8 cellular contexts compared by ENCODE assay signal in genomic region chr1:225651376-225651871, GRCh38. TPM values are rescaled to one million over a fixed set of nuclear protein-coding genes. Genes with fewer than 3 reads are reported as not detected.
DNase-seq lines count a peak whose midpoint lies in the region; ATAC-seq and TF ChIP-seq lines count a peak whose summit lies in the region.

No MANE protein-coding gene starts in this region.

- H3K56ac ChIP-seq in IMR-90 (ENCODE audit: extremely low read depth, insufficient read depth, low read length), result peak overlapping the region; percentile 67

- no peak for TF ChIP-seq POLR2A in IMR-90 (IDR thresholded peaks at IDR 0.05; ENCODE audit: low read depth, low read length)

- H3K4me2 ChIP-seq in IMR-90 (ENCODE audit: low read depth, low read length), result peak overlapping the region; percentile 98

- in situ Hi-C loops in IMR-90 (cut with MboI; ENCODE audit: low sequenced_read_pairs), result no loop called here

- H3K18ac ChIP-seq in IMR-90 (ENCODE audit: low read depth, low read length), result peak overlapping the region; percentile 90

- H3K9ac ChIP-seq in IMR-90 (ENCODE audit: low read depth, low read length), result peak overlapping the region; percentile 97; the same call in 1 of the 2 replicates

- peaks cover 46% of the 10 kb centered on the region; the same call in 1 of the 2 replicates for H4K20me1 ChIP-seq in IMR-90 (ENCODE audit: insufficient read depth, low read length)

- no peak overlapping the region; the same call in 1 of the 2 replicates for H2BK20ac ChIP-seq in IMR-90 (ENCODE audit: low read depth, low read length)

- CTCF ChIA-PET in IMR-90 (lab: Yijun Ruan, JAX), result interaction anchor here (2.0 kb wide), 1 partner anchor 121 kb away, joined by 8 read pairs; no protein-coding TSS in a partner anchor

- peak overlapping the region; percentile 39; the same call in 1 of the 2 replicates for H2BK120ac ChIP-seq in IMR-90 (ENCODE audit: low read depth, low read length)

- no peak overlapping the region for H2AK9ac ChIP-seq in IMR-90 (replicated peaks; ENCODE audit: low read depth, low read length, poor library complexity)

- dilution Hi-C loops in IMR-90 (cut with HindIII; ENCODE audit: low sequenced_read_pairs, unreplicated experiment), result no loop called here

- no TSS peak for BruUV-seq in IMR-90 (replicated peaks; lab: Mats Ljungman, UMichigan)

- H4K8ac ChIP-seq in IMR-90 (ENCODE audit: low read depth in 2 of 2, low read length in 2 of 2), result peak overlapping the region in 1 of 2 experiments; percentile 32; a peak in 2 of 4 replicates

- H4K5ac ChIP-seq in IMR-90 (ENCODE audit: low read depth, low read length), result peak overlapping the region; percentile 51; the same call in 1 of the 2 replicates

- POLR2A ChIA-PET in IMR-90 (lab: Charles Lee; ENCODE audit: unreplicated experiment), result no interaction called here

- ATAC-seq in IMR-90 (ENCODE audit: low read depth) (no peak), GM18861 (IDR thresholded peaks at IDR 0.05; ENCODE audit: unreplicated experiment) (no peak)

- H3K27ac ChIP-seq in C4-2B (peak overlapping the region; percentile 92; the same call in 1 of the 2 replicates), IMR-90 (ENCODE audit: insufficient read depth, low read length) (peak overlapping the region; percentile 68)

- no peak overlapping the region for H4K91ac ChIP-seq in IMR-90 (ENCODE audit: insufficient read depth, low read depth, low read length)

- H3K79me1 ChIP-seq in IMR-90 (ENCODE audit: low read depth in 1 of 2, low read length in 2 of 2), result peaks cover 3 to 27% of the 10 kb centered on the region in 2 experiments; a peak in 3 of 4 replicates

- TF ChIP-seq RAD21 in IMR-90 (IDR thresholded peaks at IDR 0.05; ENCODE audit: low read length), result no peak

- H3K27me3 ChIP-seq in IMR-90 (ENCODE audit: control insufficient read depth, insufficient read depth, low read length), result no peaks in the 10 kb centered on the region

- H2BK15ac ChIP-seq in IMR-90 (ENCODE audit: low read depth, low read length), result 0 out of 3 replicates have a peak overlapping the region, but pooled peaks have one; percentile 19

- intact Hi-C loops in IMR-90 (cut with micrococcal nuclease), result loop anchor here (5.0 to 10.0 kb wide), 3 partner anchors 99 to 323 kb away; no protein-coding TSS in a partner anchor

- peak overlapping the region; percentile 94 for H3K4me3 ChIP-seq in IMR-90 (ENCODE audit: insufficient read depth, low read depth, low read length)

- H2AFZ ChIP-seq in IMR-90 (replicated peaks; ENCODE audit: low read length, poor library complexity), result no peak overlapping the region

- H2AK5ac ChIP-seq in IMR-90 (ENCODE audit: low read depth, low read length), result peak overlapping the region; percentile 94

- no peak for TF ChIP-seq CTCF in C4-2B (conservative IDR thresholded peaks at IDR 0.05)
- no peak for TF ChIP-seq CTCF in IMR-90 (conservative IDR thresholded peaks at IDR 0.05; ENCODE audit: low read depth, low read length)

- peak overlapping the region; percentile 72 for H3K14ac ChIP-seq in IMR-90 (replicated peaks; ENCODE audit: low read depth, low read length)

- no peaks in the 10 kb centered on the region for H3K9me1 ChIP-seq in IMR-90 (ENCODE audit: insufficient read depth, low read length)

- WGBS in IMR-90 (ENCODE audit: extremely low coverage in 2 of 2, insufficient read length in 1 of 2), 2 experiments, result no CpG with 5 or more reads among the region's 8 CpGs

- H3K4me1 ChIP-seq in IMR-90 (ENCODE audit: control insufficient read depth, insufficient read depth, low read length), result peaks cover 9% of the 10 kb centered on the region

- no peaks in the 10 kb centered on the region for H3K9me3 ChIP-seq in IMR-90 (ENCODE audit: control insufficient read depth, insufficient read depth, low read length)

- DNase-seq in IMR-90 (peak; percentile 51), cerebellar cortex (ENCODE audit: low spot score) (peak; percentile 49), myocyte (ENCODE audit: low read depth) (peak; percentile 52), anterior cingulate cortex (lab: John Stamatoyannopoulos, UW) (no peak), cortex of kidney (lab: John Stamatoyannopoulos, UW) (no peak)
- no peak for DNase-seq in activated CD4-positive, CD25-positive, alpha-beta regulatory T cell (lab: John Stamatoyannopoulos, UW)

- peak overlapping the region; percentile 90 for H3K23ac ChIP-seq in IMR-90 (ENCODE audit: low read depth, low read length)

- H3K4ac ChIP-seq in IMR-90 (ENCODE audit: low read depth, low read length), result peak overlapping the region; percentile 64; the same call in 1 of the 2 replicates

- no peaks in the 10 kb centered on the region for H3K36me3 ChIP-seq in IMR-90 (ENCODE audit: control insufficient read depth, insufficient read depth, low read length)

- peak overlapping the region; percentile 88 for H2BK5ac ChIP-seq in IMR-90 (ENCODE audit: low read depth, low read length, poor library complexity, severe bottlenecking)

TF ChIP-seq in IMR-90, 13 proteins besides CTCF, POLR2A, EP300 and RAD21:
- TF ChIP-seq CHD1 (IDR thresholded peaks at IDR 0.05; ENCODE audit: low read depth, low read length) (peak; percentile 82; the same call in 1 of the 2 replicates), CEBPB (IDR thresholded peaks at IDR 0.05; ENCODE audit: low read depth, low read length) (peak; percentile 0; the same call in 1 of the 2 replicates), RFX5 (IDR thresholded peaks at IDR 0.05; ENCODE audit: low read depth, low read length) (no peak), USF2 (IDR thresholded peaks at IDR 0.05; ENCODE audit: low read depth, low read length) (no peak), FOS (IDR thresholded peaks at IDR 0.05; ENCODE audit: low read depth, low read length) (no peak), NFE2L2 (IDR thresholded peaks at IDR 0.05; ENCODE audit: low read depth, low read length) (peak; percentile 50; the same call in 1 of the 2 replicates), MAFK (IDR thresholded peaks at IDR 0.05; ENCODE audit: low read depth, low read length) (no peak), MAZ (IDR thresholded peaks at IDR 0.05; ENCODE audit: borderline replicate concordance, low read depth, low read length) (no peak), BHLHE40 (IDR thresholded peaks at IDR 0.05; ENCODE audit: low read depth, low read length) (no peak), SMC3 (IDR thresholded peaks at IDR 0.05; ENCODE audit: low read depth, low read length) (no peak), MXI1 (IDR thresholded peaks at IDR 0.05; ENCODE audit: borderline replicate concordance, low read depth, low read length) (no peak), RCOR1 (IDR thresholded peaks at IDR 0.05; ENCODE audit: insufficient replicate concordance, low read length) (no peak)
- TF ChIP-seq, protein P1, sequence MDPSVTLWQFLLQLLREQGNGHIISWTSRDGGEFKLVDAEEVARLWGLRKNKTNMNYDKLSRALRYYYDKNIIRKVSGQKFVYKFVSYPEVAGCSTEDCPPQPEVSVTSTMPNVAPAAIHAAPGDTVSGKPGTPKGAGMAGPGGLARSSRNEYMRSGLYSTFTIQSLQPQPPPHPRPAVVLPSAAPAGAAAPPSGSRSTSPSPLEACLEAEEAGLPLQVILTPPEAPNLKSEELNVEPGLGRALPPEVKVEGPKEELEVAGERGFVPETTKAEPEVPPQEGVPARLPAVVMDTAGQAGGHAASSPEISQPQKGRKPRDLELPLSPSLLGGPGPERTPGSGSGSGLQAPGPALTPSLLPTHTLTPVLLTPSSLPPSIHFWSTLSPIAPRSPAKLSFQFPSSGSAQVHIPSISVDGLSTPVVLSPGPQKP (IDR thresholded peaks at IDR 0.05; ENCODE audit: borderline replicate concordance, low read depth, low read length), result no peak

RNA-seq across cellular contexts. Expression of gene ENAH, which starts 1.5 kb away (rescaled TPM):
- total RNA-seq in IMR-90 (2012; rRNA removed) (82.5 and 86.9 TPM in 2 replicates), myocyte (70.3 and 88.1 TPM in 2 replicates)
- 47.4 and 61.3 TPM in 2 replicates for polyA plus RNA-seq in IMR-90 (2012; rRNA removed)
- polyA plus RNA-seq in IMR-90 (2012; cell fraction: cytosol; rRNA removed), result 7.3 and 9.4 TPM in 2 replicates
- polyA plus RNA-seq in IMR-90 (2012; cell fraction: nucleus; rRNA removed; ENCODE audit: low replicate concordance), result 10.8 and 45.1 TPM in 2 replicates
- 65.8 TPM for polyA plus RNA-seq in myocyte (2012)

Comparison
In these comparisons a context has a peak if more than half of its experiments do, and no peak if none do; other contexts are left out.
1. DNase-seq: peak in IMR-90 (single experiment), cerebellar cortex (single experiment) and myocyte (single experiment); none in anterior cingulate cortex (0 of 58), cortex of kidney (single experiment) and activated CD4-positive, CD25-positive, alpha-beta regulatory T cell (0 of 4).